13 cellular contexts compared by ENCODE assay signal in the genomic region with DNA sequence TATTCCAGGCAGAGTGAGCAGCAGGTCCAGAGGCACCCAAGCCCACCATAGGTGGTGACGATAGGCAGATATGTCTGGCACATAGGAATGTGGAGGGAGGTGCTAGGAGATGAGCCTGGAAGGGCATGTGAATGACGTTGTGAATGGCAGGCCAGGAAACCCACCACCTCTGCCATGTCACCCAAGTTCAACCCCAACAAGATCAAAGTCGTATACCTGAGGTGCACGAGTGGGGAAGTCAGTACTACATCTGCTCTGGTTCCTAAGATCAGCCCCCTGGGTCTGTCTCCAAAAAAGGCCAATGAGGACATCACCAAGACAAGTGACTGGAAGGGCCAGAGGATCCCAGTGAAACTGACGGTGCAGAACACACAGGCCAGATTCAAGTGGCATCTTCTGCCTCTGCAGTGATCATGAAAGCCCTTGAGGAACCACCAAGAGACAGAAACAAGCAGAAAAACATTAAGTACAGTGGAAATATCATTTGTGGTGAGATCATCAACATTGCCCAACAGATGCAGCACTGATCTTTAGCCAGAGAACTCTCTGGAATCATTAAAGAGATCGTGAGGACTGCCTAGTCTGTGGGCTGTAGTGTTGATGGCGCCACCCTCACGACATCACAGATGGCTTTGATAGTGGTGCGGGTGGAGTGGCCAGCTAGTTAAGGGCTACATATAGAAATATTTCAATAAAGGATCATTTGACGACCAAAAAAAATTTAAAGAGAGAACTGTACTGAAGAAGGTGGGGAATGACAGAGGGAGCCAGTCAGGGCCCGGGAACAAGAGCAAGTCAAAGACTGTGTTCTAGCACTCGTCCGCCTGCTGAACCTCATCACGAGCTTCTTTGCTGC.
A peak's percentile ranks its signal among the peaks of the same experiment; 100 is the strongest.
DNase-seq lines count a peak whose midpoint lies in the region; ATAC-seq and TF ChIP-seq lines count a peak whose summit lies in the region.
"Had no signal": no experiment of that assay in that cellular context is flagged by ENCODE, and none has a peak within 500 bp of the region (broad histone marks: within the 10 kb centered on the region; RNA-seq: fewer than 3 reads in every experiment).

No MANE protein-coding gene starts in this region.

- H3K36me3 ChIP-seq in colonic mucosa (no peaks in the 10 kb centered on the region), lung (ENCODE audit: control insufficient read depth in 2 of 2, insufficient read depth in 2 of 2, low read length in 2 of 2) (no peaks in the 10 kb centered on the region), vagina (no peaks in the 10 kb centered on the region)

- H3K9me3 Mint-ChIP-seq in activated T-cell treated with anti-CD3 and anti-CD28 coated beads, Interleukin-2, amount 50 U/mL, for 72 hours: no peaks in the 10 kb centered on the region

- TF ChIP-seq POLR2A in vagina (IDR thresholded peaks at IDR 0.05): no peak

- no peaks in the 10 kb centered on the region for H3K27me3 ChIP-seq in colonic mucosa
- H3K27me3 ChIP-seq in lung (ENCODE audit: control insufficient read depth, insufficient read depth): no peaks in the 10 kb centered on the region
- no peaks in the 10 kb centered on the region for H3K27me3 ChIP-seq in vagina

- DNase-seq in activated T-cell treated with anti-CD3 and anti-CD28 coated beads, Interleukin-2, amount 50 U/mL, for 72 hours: no peak
- no peak for DNase-seq in activated T-cell treated with anti-CD3 and anti-CD28 coated beads for 4 hours
- DNase-seq in colonic mucosa: no peak
- DNase-seq in lung (ENCODE audit: low spot score): no peak
- DNase-seq in vagina (ENCODE audit: extremely low spot score in 2 of 2): no peak
- no peak for DNase-seq in stimulated activated CD4-positive, alpha-beta T cell treated with anti-CD3 and anti-CD28 coated beads, Interleukin-4, amount 100 ng/mL, for 24 hours
- DNase-seq in activated CD4-positive, CD25-positive, alpha-beta regulatory T cell (lab: John Stamatoyannopoulos, UW): no peak
- DNase-seq: activated naive CD4-positive, alpha-beta T cell treated with anti-CD3 and anti-CD28 coated beads, Interleukin-2, amount 50 U/mL, for 16 hours; NCI-H2081; substantia nigra had no signal

- H3K9me3 ChIP-seq in colonic mucosa (no peaks in the 10 kb centered on the region), lung (ENCODE audit: control insufficient read depth in 2 of 2, insufficient read depth in 1 of 2, low read length in 1 of 2) (no peaks in the 10 kb centered on the region), vagina (no peaks in the 10 kb centered on the region)

- WGBS in lung, 2 donors: 84 to 89% methylated on average over 14 of the region's 14 CpGs

- no peak for TF ChIP-seq CTCF in colonic mucosa (IDR thresholded peaks at IDR 0.05)
- no peak for TF ChIP-seq CTCF in lung (IDR thresholded peaks at IDR 0.05; ENCODE audit: control extremely low read depth, extremely low read depth)
- TF ChIP-seq CTCF in vagina (IDR thresholded peaks at IDR 0.05): no peak

- peak overlapping the region; percentile 48 for H3K27ac Mint-ChIP-seq in activated T-cell treated with anti-CD3 and anti-CD28 coated beads, Interleukin-2, amount 50 U/mL, for 72 hours

- H3K4me1 ChIP-seq in colonic mucosa (no peaks in the 10 kb centered on the region), lung (ENCODE audit: control insufficient read depth in 2 of 2, insufficient read depth in 2 of 2, low read length in 2 of 2) (peaks cover 3 to 4% of the 10 kb centered on the region in 2 donors), vagina (peaks cover 23% of the 10 kb centered on the region)

- ATAC-seq in activated T-cell treated with anti-CD3 and anti-CD28 coated beads, Interleukin-2, amount 50 U/mL, for 72 hours (replicated peaks in 1 of 2): no peak
- ATAC-seq in lung (ENCODE audit: insufficient read depth, low FRiP score): peak; percentile 22
- no peak for ATAC-seq in GM21576 (IDR thresholded peaks at IDR 0.05; ENCODE audit: unreplicated experiment)
- ATAC-seq: activated CD4-positive, CD25-positive, alpha-beta regulatory T cell treated with anti-CD3 and anti-CD28 coated beads, Interleukin-2, amount 50 U/mL, for 24 hours; esophagus mucosa had no signal

- H3K27me3 Mint-ChIP-seq in activated T-cell treated with anti-CD3 and anti-CD28 coated beads, Interleukin-2, amount 50 U/mL, for 72 hours (ENCODE audit: low read depth): peaks cover 6% of the 10 kb centered on the region

- no peak overlapping the region for H3K9ac ChIP-seq in colonic mucosa (ENCODE audit: low read depth in 2 of 2, low read length in 2 of 2)

- H3K4me3 Mint-ChIP-seq in activated T-cell treated with anti-CD3 and anti-CD28 coated beads, Interleukin-2, amount 50 U/mL, for 72 hours: no peak overlapping the region

- no peaks in the 10 kb centered on the region for H3K36me3 Mint-ChIP-seq in activated T-cell treated with anti-CD3 and anti-CD28 coated beads, Interleukin-2, amount 50 U/mL, for 72 hours (ENCODE audit: insufficient read depth in 2 of 2)

- peak overlapping the region; percentile 2 for H3K27ac ChIP-seq in colonic mucosa
- H3K27ac ChIP-seq in lung (ENCODE audit: low read depth in 1 of 2, low read length in 1 of 2): no peak overlapping the region
- H3K27ac ChIP-seq in vagina: peak overlapping the region; percentile 13

- intact Hi-C loops in colonic mucosa (cut with DNase I) (no loop called here), vagina (cut with DNase I) (no loop called here)

- no peak overlapping the region for H3K4me3 ChIP-seq in colonic mucosa
- H3K4me3 ChIP-seq in lung: no peak overlapping the region
- H3K4me3 ChIP-seq in vagina: no peak overlapping the region

- peaks cover 25% of the 10 kb centered on the region for H3K4me1 Mint-ChIP-seq in activated T-cell treated with anti-CD3 and anti-CD28 coated beads, Interleukin-2, amount 50 U/mL, for 72 hours (ENCODE audit: low read depth)

Comparison
In these comparisons a context has a peak if more than half of its experiments do, and no peak if none do; other contexts are left out.
1. H3K27ac ChIP-seq: peak in colonic mucosa (single experiment) and vagina (single experiment); none in lung (0 of 2).